In genomic region chr20:20017852-20018245, GRCh38 we compare ENCODE assay signal across 8 cellular contexts. TPM values are rescaled to one million over a fixed set of nuclear protein-coding genes. Genes with fewer than 3 reads are reported as not detected.
DNase-seq lines count a peak whose midpoint lies in the region; ATAC-seq and TF ChIP-seq lines count a peak whose summit lies in the region.

No MANE protein-coding gene starts in this region.

- no peak for ATAC-seq in HG03571 (IDR thresholded peaks at IDR 0.05; ENCODE audit: unreplicated experiment)

- intact Hi-C loops in testis (cut with DNase I; ENCODE audit: low total_unique reads), result no loop called here

- no peak for TF ChIP-seq POLR2A in testis (IDR thresholded peaks at IDR 0.05)

- H3K36me3 ChIP-seq in HUES6 (ENCODE audit: control insufficient read depth, insufficient read depth, low read length) (peaks cover 4% of the 10 kb centered on the region; the same call in 1 of the 2 replicates), kidney epithelial cell (ENCODE audit: control insufficient read depth, insufficient read depth, low read length) (no peaks in the 10 kb centered on the region), testis (ENCODE audit: low read depth, missing control alignments) (no peaks in the 10 kb centered on the region)

- DNase-seq in activated T-cell treated with anti-CD3 and anti-CD28 coated beads, Interleukin-2, amount 50 U/mL, for 24 hours, result no peak
- no peak for DNase-seq in activated T-cell treated with anti-CD3 and anti-CD28 coated beads, Interleukin-2, amount 50 U/mL, for 1 hour
- no peak for DNase-seq in astrocyte of the cerebellum (ENCODE audit: low read depth)
- DNase-seq in kidney epithelial cell (ENCODE audit: low read depth), result no peak
- DNase-seq in testis, result no peak
- DNase-seq in NK-92 treated with Interleukin-12 subunit alpha and Interleukin-12 subunit beta, amount 100 ng/mL, for 24 hours (lab: John Stamatoyannopoulos, UW), result no peak

- peak overlapping the region; percentile 90 for H3K4me3 Mint-ChIP-seq in activated T-cell treated with anti-CD3 and anti-CD28 coated beads, Interleukin-2, amount 50 U/mL, for 24 hours

- H3K9me3 Mint-ChIP-seq in activated T-cell treated with anti-CD3 and anti-CD28 coated beads, Interleukin-2, amount 50 U/mL, for 24 hours, result no peaks in the 10 kb centered on the region

- peak overlapping the region; percentile 69 for H3K4me3 ChIP-seq in HUES6 (ENCODE audit: low read depth, low read length)
- H3K4me3 ChIP-seq in astrocyte of the cerebellum (ENCODE audit: low read depth, low read length), result peak overlapping the region; percentile 93
- peak overlapping the region; percentile 89 for H3K4me3 ChIP-seq in kidney epithelial cell (ENCODE audit: low read depth, low read length)
- peak overlapping the region; percentile 87 to 96 for H3K4me3 ChIP-seq in testis

- in situ Hi-C loops in astrocyte of the cerebellum (cut with HindIII; ENCODE audit: low sequenced_read_pairs), result no loop called here

- 1 to 3% methylated on average over 13 to 16 of the region's 16 CpGs for WGBS in testis, 2 donors

- H3K4me1 ChIP-seq in HUES6 (ENCODE audit: control insufficient read depth, insufficient read depth, low read length) (peaks cover 6% of the 10 kb centered on the region; the same call in 1 of the 2 replicates), testis (peaks cover 29% of the 10 kb centered on the region)

- H3K27me3 ChIP-seq in HUES6 (ENCODE audit: control insufficient read depth, insufficient read depth, low read length), result no peaks in the 10 kb centered on the region
- no peaks in the 10 kb centered on the region for H3K27me3 ChIP-seq in kidney epithelial cell (ENCODE audit: control insufficient read depth, insufficient read depth, low read length)
- H3K27me3 ChIP-seq in testis, result no peaks in the 10 kb centered on the region

- no peaks in the 10 kb centered on the region for H3K9me3 ChIP-seq in HUES6 (ENCODE audit: control insufficient read depth, insufficient read depth, low read depth, low read length)
- no peaks in the 10 kb centered on the region for H3K9me3 ChIP-seq in testis

- TF ChIP-seq CTCF in astrocyte of the cerebellum (IDR thresholded peaks at IDR 0.05; ENCODE audit: low read depth, low read length, missing control alignments) (peak; percentile 3), kidney epithelial cell (IDR thresholded peaks at IDR 0.05; ENCODE audit: insufficient read depth, low read length, poor library complexity, severe bottlenecking) (no peak), testis (IDR thresholded peaks at IDR 0.05) (no peak)

- peak overlapping the region; percentile 78 for H3K27ac Mint-ChIP-seq in activated T-cell treated with anti-CD3 and anti-CD28 coated beads, Interleukin-2, amount 50 U/mL, for 24 hours

- no peaks in the 10 kb centered on the region for H3K27me3 Mint-ChIP-seq in activated T-cell treated with anti-CD3 and anti-CD28 coated beads, Interleukin-2, amount 50 U/mL, for 24 hours

- H3K27ac ChIP-seq in HUES6 (ENCODE audit: low read depth, low read length) (peak overlapping the region; percentile 60; the same call in 1 of the 2 replicates), testis (peak overlapping the region; percentile 58 to 75)

- H3K36me3 Mint-ChIP-seq in activated T-cell treated with anti-CD3 and anti-CD28 coated beads, Interleukin-2, amount 50 U/mL, for 24 hours (ENCODE audit: low read depth), result peaks cover 50% of the 10 kb centered on the region

- H3K4me1 Mint-ChIP-seq in activated T-cell treated with anti-CD3 and anti-CD28 coated beads, Interleukin-2, amount 50 U/mL, for 24 hours (ENCODE audit: low read depth), result peaks cover 58% of the 10 kb centered on the region

- peak overlapping the region; percentile 83 for H3K9ac ChIP-seq in HUES6 (ENCODE audit: low read length)

RNA-seq across cellular contexts. Expression of gene NAA20, which starts 0.7 kb away (rescaled TPM):
- total RNA-seq in kidney epithelial cell, result 53.6 and 54.9 TPM in 2 replicates
- total RNA-seq in testis, result 10 to 100 TPM; 41.3 to 53.9 TPM
- 176 TPM for polyA plus RNA-seq in testis (ENCODE audit: insufficient read depth, low read depth, low replicate concordance)

RNA-seq across cellular contexts. Expression of gene CRNKL1, which starts 34.4 kb away (rescaled TPM):
- total RNA-seq in kidney epithelial cell, result 18.3 and 22.4 TPM in 2 replicates
- total RNA-seq in testis, result 10 to 100 TPM; 26.3 to 26.9 TPM
- polyA plus RNA-seq in testis (ENCODE audit: insufficient read depth, low read depth, low replicate concordance), result 22.1 TPM

RNA-seq across cellular contexts. Expression of gene CFAP61, which starts 34.5 kb away (rescaled TPM):
- total RNA-seq in kidney epithelial cell, result 0.14 TPM in 1 of 2 replicates, not detected in the other
- total RNA-seq in testis, result 10 to 100 TPM; 21.4 to 27.3 TPM
- 76.0 TPM for polyA plus RNA-seq in testis (ENCODE audit: insufficient read depth, low read depth, low replicate concordance)

Comparison
In these comparisons a context has a peak if more than half of its experiments do, and no peak if none do; other contexts are left out.
1. RNA of gene CFAP61, which starts 34.5 kb away (total RNA-seq): 21.4 to 27.3 TPM in testis; 0.14 TPM in kidney epithelial cell; every median in the first group is over 10 times any median in the second.
2. Peak in every context shown above with its lines, with median percentiles within 50 percentile points of each other: H3K4me3 ChIP-seq.